17 cellular contexts compared by ENCODE assay signal in genomic region chr18:41756141-41756540, GRCh38.
"Had no signal": no experiment of that assay in that cellular context is flagged by ENCODE, and none has a peak within 500 bp of the region (broad histone marks: within the 10 kb centered on the region; RNA-seq: fewer than 3 reads in every experiment).

No MANE protein-coding gene starts in this region.

- H3K27ac Mint-ChIP-seq: natural killer cell, progenitor cell of endocrine pancreas had no signal

- H3K4me1 Mint-ChIP-seq: natural killer cell had no signal

- H3K4me3 Mint-ChIP-seq: natural killer cell had no signal

- DNase-seq: colonic mucosa; dermis blood vessel endothelial cell; esophagus squamous epithelium; foreskin keratinocyte; kidney glomerular epithelial cell; natural killer cell; occipital lobe; pancreas; right cardiac atrium; small intestine; stimulated activated CD4-positive, alpha-beta T cell treated with anti-CD3 and anti-CD28 coated beads, Interleukin-12 subunit alpha, Interleukin-12 subunit beta, amount 100 ng/mL, for 4 hours; stimulated activated naive CD8-positive, alpha-beta T cell treated with anti-CD3 and anti-CD28 coated beads, Interleukin-15, Interleukin-2, amounts not matched to agents 100 U/mL and 50 U/mL, for 24 hours; tibial artery; upper lobe of left lung; uterus had no signal

- H3K27me3 Mint-ChIP-seq: progenitor cell of endocrine pancreas had no signal

- H3K36me3 ChIP-seq: colonic mucosa, esophagus squamous epithelium, pancreas, tibial artery, upper lobe of left lung, uterus had no signal

- ATAC-seq: foreskin keratinocyte; left lobe of liver; natural killer cell; pancreas; right cardiac atrium; stimulated activated naive CD8-positive, alpha-beta T cell treated with anti-CD3 and anti-CD28 coated beads, Interleukin-15, Interleukin-2, amounts not matched to agents 100 U/mL and 50 U/mL, for 24 hours had no signal

- H3K36me3 Mint-ChIP-seq: natural killer cell had no signal

- H3K27ac ChIP-seq: colonic mucosa, esophagus squamous epithelium, foreskin keratinocyte, pancreas, tibial artery, upper lobe of left lung, uterus had no signal

- H3K9me3 ChIP-seq: colonic mucosa, esophagus squamous epithelium, pancreas, tibial artery, upper lobe of left lung, uterus had no signal

- H3K4me3 ChIP-seq: colonic mucosa, esophagus squamous epithelium, pancreas, tibial artery, upper lobe of left lung, uterus had no signal

- H3K27me3 ChIP-seq: colonic mucosa, esophagus squamous epithelium, foreskin keratinocyte, pancreas, tibial artery, upper lobe of left lung, uterus had no signal

- H3K4me1 ChIP-seq: colonic mucosa, esophagus squamous epithelium, pancreas, tibial artery, upper lobe of left lung, uterus had no signal
